Comparison of ENCODE assay signal across 8 cellular contexts in the genomic region with DNA sequence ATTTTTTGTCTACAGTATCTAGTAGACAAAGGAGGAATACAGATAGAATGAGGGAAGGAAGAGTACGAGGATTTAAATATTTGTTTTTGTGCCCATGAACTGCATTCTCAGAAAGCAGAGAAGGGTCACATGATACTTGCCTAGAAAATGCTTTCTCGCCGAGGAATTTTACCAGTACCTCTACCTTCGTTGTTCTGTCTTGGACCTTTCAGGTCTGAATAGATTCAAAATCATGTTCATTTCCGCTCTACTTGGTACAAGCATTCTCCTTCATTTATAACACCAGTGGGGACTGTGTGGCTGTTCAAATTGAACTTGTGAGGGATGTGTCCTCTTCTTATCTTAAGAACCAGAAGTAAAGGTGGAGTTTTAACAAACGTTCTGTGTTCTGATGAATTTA. TPM values are rescaled to one million over a fixed set of nuclear protein-coding genes. Genes with fewer than 3 reads are reported as not detected.
DNase-seq lines count a peak whose midpoint lies in the region; ATAC-seq and TF ChIP-seq lines count a peak whose summit lies in the region.

No MANE protein-coding gene starts in this region.

- peaks cover 56% of the 10 kb centered on the region for H3K4me1 ChIP-seq in CD4-positive, CD25-positive, alpha-beta regulatory T cell (ENCODE audit: control insufficient read depth, insufficient read depth, low read length, poor library complexity, severe bottlenecking)

- no peak for ATAC-seq in CD4-positive, CD25-positive, alpha-beta regulatory T cell (ENCODE audit: low read depth in 2 of 2)
- no peak for ATAC-seq in GM18873 (IDR thresholded peaks at IDR 0.05; ENCODE audit: low FRiP score, unreplicated experiment)

- H3K9me3 Mint-ChIP-seq in CD4-positive, CD25-positive, alpha-beta regulatory T cell = no peaks in the 10 kb centered on the region
- H3K9me3 Mint-ChIP-seq in nephron progenitor cell = no peaks in the 10 kb centered on the region

- no peaks in the 10 kb centered on the region for H3K27me3 ChIP-seq in CD4-positive, CD25-positive, alpha-beta regulatory T cell (ENCODE audit: control insufficient read depth, insufficient read depth, low read length)
- no peaks in the 10 kb centered on the region for H3K27me3 ChIP-seq in dorsolateral prefrontal cortex

- H3K27ac Mint-ChIP-seq in CD4-positive, CD25-positive, alpha-beta regulatory T cell = peak overlapping the region; percentile 70 to 96 (median 95)
- H3K27ac Mint-ChIP-seq in nephron progenitor cell = peak overlapping the region; percentile 14

- no peaks in the 10 kb centered on the region for H3K9me3 ChIP-seq in CD4-positive, CD25-positive, alpha-beta regulatory T cell (ENCODE audit: control insufficient read depth in 2 of 2, low read length in 2 of 2)

- TF ChIP-seq CTCF in NB4 (IDR thresholded peaks at IDR 0.05; ENCODE audit: low read depth, low read length) (no peak), dorsolateral prefrontal cortex (IDR thresholded peaks at IDR 0.05 in 54 of 56, conservative IDR thresholded peaks at IDR 0.05 in 2 of 56; ENCODE audit: low read depth in 1 of 56, partially characterized antibody in 56 of 56) (no peak), nephron progenitor cell (IDR thresholded peaks at IDR 0.05) (no peak)

- H3K27me3 Mint-ChIP-seq in CD4-positive, CD25-positive, alpha-beta regulatory T cell = peaks cover 4% of the 10 kb centered on the region
- no peaks in the 10 kb centered on the region for H3K27me3 Mint-ChIP-seq in nephron progenitor cell (ENCODE audit: low read depth, poor library complexity)

- peaks cover 32% of the 10 kb centered on the region for H3K36me3 Mint-ChIP-seq in CD4-positive, CD25-positive, alpha-beta regulatory T cell
- H3K36me3 Mint-ChIP-seq in nephron progenitor cell (ENCODE audit: low read depth) = peaks cover 19% of the 10 kb centered on the region

- TF ChIP-seq POLR2A in NB4 (IDR thresholded peaks at IDR 0.05; ENCODE audit: extremely low read depth, insufficient read length) = no peak

- peaks cover 41 to 73% (median 64%) of the 10 kb centered on the region in 4 donors for H3K4me1 Mint-ChIP-seq in CD4-positive, CD25-positive, alpha-beta regulatory T cell
- H3K4me1 Mint-ChIP-seq in nephron progenitor cell = peaks cover 63% of the 10 kb centered on the region

- H3K27ac ChIP-seq in CD4-positive, CD25-positive, alpha-beta regulatory T cell (ENCODE audit: insufficient read depth, low read length, poor library complexity, severe bottlenecking) = peak overlapping the region; percentile 34
- peak overlapping the region in 8 of 59 donors; percentile 7 to 95 (median 61) for H3K27ac ChIP-seq in dorsolateral prefrontal cortex

- peak in 2 of 3 donors; percentile 14 to 55 for DNase-seq in CD4-positive, CD25-positive, alpha-beta regulatory T cell
- DNase-seq in NB4 (ENCODE audit: low read depth) = peak; percentile 12
- DNase-seq in dorsolateral prefrontal cortex = no peak
- no peak for DNase-seq in nephron progenitor cell
- no peak for DNase-seq in NCI-H1694 (lab: John Stamatoyannopoulos, UW)
- DNase-seq in NCI-H226 = no peak
- DNase-seq in NCI-H510A treated with DMSO at 0.1 percent for 48 hours (lab: John Stamatoyannopoulos, UW) = no peak

- intact Hi-C loops in dorsolateral prefrontal cortex (cut with DNase I) = loop anchor here (10.0 kb wide), 2 partner anchors 148 to 328 kb away; partner anchors contain the start of genes SMARCA5 (in 2 of the 2) and GAB1 (in 1 of the 2)

- H3K36me3 ChIP-seq in CD4-positive, CD25-positive, alpha-beta regulatory T cell (ENCODE audit: control insufficient read depth, insufficient read depth, low read length) = peaks cover 19% of the 10 kb centered on the region

- peak overlapping the region; percentile 93 to 99 (median 96) for H3K4me3 Mint-ChIP-seq in CD4-positive, CD25-positive, alpha-beta regulatory T cell
- peak overlapping the region; percentile 89 for H3K4me3 Mint-ChIP-seq in nephron progenitor cell

- H3K4me3 ChIP-seq in CD4-positive, CD25-positive, alpha-beta regulatory T cell (ENCODE audit: low read depth, low read length) = peak overlapping the region; percentile 97
- H3K4me3 ChIP-seq in NB4 (ENCODE audit: low read depth, low read length) = peak overlapping the region; percentile 96
- H3K4me3 ChIP-seq in dorsolateral prefrontal cortex = peak overlapping the region; percentile 66 to 99 (median 91)

RNA-seq across cellular contexts. Expression of gene USP38, which starts 1.9 kb away (rescaled TPM):
- total RNA-seq in CD4-positive, CD25-positive, alpha-beta regulatory T cell = 39.1 TPM
- polyA plus RNA-seq in CD4-positive, CD25-positive, alpha-beta regulatory T cell = 10 to 100 TPM; 21.0 to 28.3 (median 25.4) TPM
- 10 to 100 TPM; 13.4 to 24.2 (median 17.7) TPM for total RNA-seq in dorsolateral prefrontal cortex

Comparison
In these comparisons a context has a peak if more than half of its experiments do, and no peak if none do; other contexts are left out.
1. DNase-seq: peak in CD4-positive, CD25-positive, alpha-beta regulatory T cell (2 of 3) and NB4 (single experiment); none in dorsolateral prefrontal cortex (0 of 10), nephron progenitor cell (single experiment), NCI-H1694 (single experiment), NCI-H226 (single experiment) and NCI-H510A treated with DMSO at 0.1 percent for 48 hours (single experiment).
2. Peak in every context shown above with its lines, with median percentiles within 50 percentile points of each other: H3K4me3 ChIP-seq.